Comparison of ENCODE assay signal across 8 cellular contexts in genomic region chr14:101707285-101707842, GRCh38. TPM values are rescaled to one million over a fixed set of nuclear protein-coding genes. Genes with fewer than 3 reads are reported as not detected.
DNase-seq lines count a peak whose midpoint lies in the region; ATAC-seq and TF ChIP-seq lines count a peak whose summit lies in the region.

No MANE protein-coding gene starts in this region.

- H3K27me3 Mint-ChIP-seq in IgD-negative memory B cell (peaks cover 2% of the 10 kb centered on the region), endothelial cell (ENCODE audit: unreplicated experiment) (peaks cover 9% of the 10 kb centered on the region)

- H3K36me3 Mint-ChIP-seq in IgD-negative memory B cell = no peaks in the 10 kb centered on the region
- peaks cover 3% of the 10 kb centered on the region for H3K36me3 Mint-ChIP-seq in endothelial cell (ENCODE audit: low read depth, unreplicated experiment)

- H3K27ac Mint-ChIP-seq in IgD-negative memory B cell (peak overlapping the region; percentile 31 to 53 (median 39)), endothelial cell (ENCODE audit: unreplicated experiment) (no peak overlapping the region)

- POLR2A ChIA-PET in GM10248 (lab: Yijun Ruan, JAX) = interaction anchor here (1.0 kb wide), 1 partner anchor 64 kb away, joined by 3 read pairs; no protein-coding TSS in a partner anchor

- peak; percentile 70 for TF ChIP-seq CTCF in GM10248 (IDR thresholded peaks at IDR 0.05; ENCODE audit: control extremely low read depth, extremely low read depth, low read depth, missing control alignments)
- TF ChIP-seq CTCF in endothelial cell (IDR thresholded peaks at IDR 0.05; ENCODE audit: unreplicated experiment) = peak; percentile 99

- CTCF ChIA-PET in GM10248 (lab: Yijun Ruan, JAX) = interaction anchor here (0.5 to 3.7 kb wide), 33 partner anchors 11 to 611 kb away, joined by 3 to 23 read pairs (median 4); no protein-coding TSS in a partner anchor

- H3K9me3 Mint-ChIP-seq in IgD-negative memory B cell (no peaks in the 10 kb centered on the region), endothelial cell (ENCODE audit: unreplicated experiment) (no peaks in the 10 kb centered on the region)

- no peak for ATAC-seq in HG03571 (IDR thresholded peaks at IDR 0.05; ENCODE audit: unreplicated experiment)

- DNase-seq in GM10248 (ENCODE audit: extremely low spot score) (peak; percentile 78), NOMO-1 treated with DMSO at 0.1 percent for 48 hours (lab: John Stamatoyannopoulos, UW; ENCODE audit: unreplicated experiment) (peak; percentile 78), endothelial cell (ENCODE audit: low spot score) (peak; percentile 59), mucosa of gallbladder (ENCODE audit: low spot score) (peak; percentile 75), stromal cell of bone marrow (ENCODE audit: low read depth) (peak; percentile 67)
- DNase-seq in activated CD8-positive, alpha-beta memory T cell treated with anti-CD3 and anti-CD28 coated beads for 48 hours (ENCODE audit: low read depth in 2 of 3, low spot score in 2 of 3) = peak in 2 of 3 experiments; percentile 42 to 45

- H3K4me1 Mint-ChIP-seq in IgD-negative memory B cell (peaks cover 11 to 14% (median 13%) of the 10 kb centered on the region in 3 donors), endothelial cell (ENCODE audit: unreplicated experiment) (peaks cover 6% of the 10 kb centered on the region)

- H3K4me3 Mint-ChIP-seq in IgD-negative memory B cell (peak overlapping the region; percentile 8 to 86 (median 54)), endothelial cell (ENCODE audit: unreplicated experiment) (no peak overlapping the region)

RNA-seq across cellular contexts. Expression of gene PPP2R5C, which starts 54.1 kb away (rescaled TPM):
- 106 TPM for polyA plus RNA-seq in IgD-negative memory B cell
- total RNA-seq in endothelial cell (ENCODE audit: unreplicated experiment) = 71.5 TPM
- total RNA-seq in mucosa of gallbladder = 134 TPM
